15 cellular contexts compared by ENCODE assay signal in the genomic region with DNA sequence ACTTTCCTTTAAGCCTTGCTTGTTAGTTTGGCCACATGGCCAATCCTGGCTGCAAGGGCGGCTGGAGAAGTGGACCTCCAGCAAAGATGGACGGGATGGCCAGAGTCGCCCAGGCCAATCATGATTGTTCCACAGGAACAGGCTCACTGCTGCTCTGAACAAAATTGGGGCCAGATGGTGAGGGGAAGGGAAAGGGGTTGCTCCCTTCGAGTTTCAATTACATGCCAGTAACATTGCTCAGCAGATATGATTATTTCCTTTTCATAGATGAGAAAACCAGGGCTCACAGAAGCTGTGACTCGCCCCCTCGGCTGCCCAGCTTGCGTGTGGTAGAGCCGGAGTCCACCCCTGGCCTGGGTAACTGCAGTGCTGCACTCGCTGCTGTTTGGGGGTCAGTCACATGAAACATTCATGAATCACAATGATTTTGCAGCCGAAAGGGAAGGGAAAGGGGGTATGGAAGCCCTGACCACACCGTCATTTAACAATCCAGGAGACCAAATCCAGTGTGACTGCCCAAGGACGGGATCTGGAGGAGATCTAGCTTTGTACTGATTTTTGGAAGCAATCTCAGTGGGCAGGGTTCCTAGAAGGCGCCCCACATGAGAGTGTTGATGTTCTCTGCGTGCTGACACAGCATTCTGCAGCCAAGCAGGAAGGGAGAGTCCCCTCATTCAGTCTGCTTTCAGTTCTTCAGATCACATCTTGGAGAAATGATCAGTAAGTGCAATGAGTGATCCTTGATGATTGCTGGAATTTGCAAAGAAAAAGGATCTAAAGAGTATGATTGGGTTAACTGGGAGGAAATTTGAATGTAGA.
DNase-seq lines count a peak whose midpoint lies in the region; ATAC-seq and TF ChIP-seq lines count a peak whose summit lies in the region.
"Had no signal": no experiment of that assay in that cellular context is flagged by ENCODE, and none has a peak within 500 bp of the region (broad histone marks: within the 10 kb centered on the region; RNA-seq: fewer than 3 reads in every experiment).

No MANE protein-coding gene starts in this region.

- no peak overlapping the region for H3K27ac Mint-ChIP-seq in stimulated activated naive B cell treated with anti-CD40 and anti-IgM and Interleukin-4, amounts not matched to agents 10 μg/mL and 1 μg/mL and 100 μg/mL, for 72 hours
- H3K27ac Mint-ChIP-seq in activated T-helper 1 cell treated with anti-CD3 and anti-CD28 coated beads, Interleukin-12 subunit alpha, Interleukin-12 subunit beta, Interleukin-2, Interleukin-4 antibody, amounts not matched to agents 30 ng/mL and 10 ng/mL and 1 ng/mL, durations not matched to agents 14 hours and 24 hours and 36 hours = no peak overlapping the region
- H3K27ac Mint-ChIP-seq: memory B cell had no signal

- no peaks in the 10 kb centered on the region for H3K27me3 ChIP-seq in SK-N-SH (ENCODE audit: insufficient read depth)
- no peaks in the 10 kb centered on the region for H3K27me3 ChIP-seq in A673 (replicated peaks; ENCODE audit: insufficient read depth, low read depth, low read length, poor library complexity)
- H3K27me3 ChIP-seq: tibial nerve had no signal

- H3K79me2 ChIP-seq in SK-N-SH (ENCODE audit: insufficient read depth) = no peaks in the 10 kb centered on the region

- no peak for TF ChIP-seq RAD21 in SK-N-SH (IDR thresholded peaks at IDR 0.05; ENCODE audit: low read length)

- H3K36me3 Mint-ChIP-seq in stimulated activated naive B cell treated with anti-CD40 and anti-IgM and Interleukin-4, amounts not matched to agents 10 μg/mL and 1 μg/mL and 100 μg/mL, for 72 hours = peaks cover 0 to 4% of the 10 kb centered on the region in 2 donors
- no peaks in the 10 kb centered on the region for H3K36me3 Mint-ChIP-seq in activated T-helper 1 cell treated with anti-CD3 and anti-CD28 coated beads, Interleukin-12 subunit alpha, Interleukin-12 subunit beta, Interleukin-2, Interleukin-4 antibody, amounts not matched to agents 30 ng/mL and 10 ng/mL and 1 ng/mL, durations not matched to agents 14 hours and 24 hours and 36 hours (ENCODE audit: low read depth)

- intact Hi-C loops in A673 (cut with micrococcal nuclease; ENCODE audit: unreplicated experiment) = no loop called here
- intact Hi-C loops in activated T-helper 1 cell treated with anti-CD3 and anti-CD28 coated beads, Interleukin-12 subunit alpha, Interleukin-12 subunit beta, Interleukin-2, Interleukin-4 antibody, amounts not matched to agents 30 ng/mL and 10 ng/mL and 1 ng/mL, durations not matched to agents 14 hours and 24 hours and 36 hours (cut with micrococcal nuclease) = no loop called here

- H3K4me2 ChIP-seq in SK-N-SH = no peak overlapping the region

- H3K36me3 ChIP-seq in SK-N-SH (replicated peaks in 1 of 2; ENCODE audit: control insufficient read depth in 1 of 2, insufficient read depth in 2 of 2, low read length in 1 of 2) = no peaks in the 10 kb centered on the region
- no peaks in the 10 kb centered on the region for H3K36me3 ChIP-seq in A673 (ENCODE audit: insufficient read depth, low read length, poor library complexity, severe bottlenecking)
- H3K36me3 ChIP-seq: tibial nerve had no signal

- 31% methylated on average over 13 of the region's 14 CpGs for WGBS in SK-N-SH (ENCODE audit: low lambda C conversion rate)

- H4K20me1 ChIP-seq in SK-N-SH (ENCODE audit: insufficient read depth) = no peaks in the 10 kb centered on the region

- no peaks in the 10 kb centered on the region for H3K9me3 ChIP-seq in SK-N-SH
- H3K9me3 ChIP-seq in A673 (ENCODE audit: low read depth, low read length, poor library complexity, severe bottlenecking) = no peaks in the 10 kb centered on the region

- H2AFZ ChIP-seq in SK-N-SH (ENCODE audit: low read depth) = no peak overlapping the region

- BruUV-seq in A673 (replicated peaks; lab: Mats Ljungman, UMichigan) = no TSS peak

- H3K9me3 Mint-ChIP-seq in stimulated activated naive B cell treated with anti-CD40 and anti-IgM and Interleukin-4, amounts not matched to agents 10 μg/mL and 1 μg/mL and 100 μg/mL, for 72 hours = peaks cover 0 to 7% of the 10 kb centered on the region in 2 donors
- peaks cover 3% of the 10 kb centered on the region for H3K9me3 Mint-ChIP-seq in activated T-helper 1 cell treated with anti-CD3 and anti-CD28 coated beads, Interleukin-12 subunit alpha, Interleukin-12 subunit beta, Interleukin-2, Interleukin-4 antibody, amounts not matched to agents 30 ng/mL and 10 ng/mL and 1 ng/mL, durations not matched to agents 14 hours and 24 hours and 36 hours

- H3K27me3 Mint-ChIP-seq in stimulated activated naive B cell treated with anti-CD40 and anti-IgM and Interleukin-4, amounts not matched to agents 10 μg/mL and 1 μg/mL and 100 μg/mL, for 72 hours = peaks cover 4 to 7% of the 10 kb centered on the region in 2 donors
- H3K27me3 Mint-ChIP-seq in activated T-helper 1 cell treated with anti-CD3 and anti-CD28 coated beads, Interleukin-12 subunit alpha, Interleukin-12 subunit beta, Interleukin-2, Interleukin-4 antibody, amounts not matched to agents 30 ng/mL and 10 ng/mL and 1 ng/mL, durations not matched to agents 14 hours and 24 hours and 36 hours (ENCODE audit: insufficient read depth) = no peaks in the 10 kb centered on the region
- H3K27me3 Mint-ChIP-seq: CD4-positive, CD25-positive, alpha-beta regulatory T cell had no signal

- H3F3A ChIP-seq in SK-N-SH (replicated peaks; ENCODE audit: insufficient read depth) = no peaks in the 10 kb centered on the region

- TF ChIP-seq EP300 in SK-N-SH (IDR thresholded peaks at IDR 0.05; ENCODE audit: borderline replicate concordance in 1 of 2, low read depth in 1 of 2, low read length in 1 of 2) = no peak; a peak in 1 of 4 replicates

- peaks cover 3 to 7% of the 10 kb centered on the region in 2 donors for H3K4me1 Mint-ChIP-seq in stimulated activated naive B cell treated with anti-CD40 and anti-IgM and Interleukin-4, amounts not matched to agents 10 μg/mL and 1 μg/mL and 100 μg/mL, for 72 hours
- no peaks in the 10 kb centered on the region for H3K4me1 Mint-ChIP-seq in activated T-helper 1 cell treated with anti-CD3 and anti-CD28 coated beads, Interleukin-12 subunit alpha, Interleukin-12 subunit beta, Interleukin-2, Interleukin-4 antibody, amounts not matched to agents 30 ng/mL and 10 ng/mL and 1 ng/mL, durations not matched to agents 14 hours and 24 hours and 36 hours (ENCODE audit: low read depth)

- POLR2A ChIA-PET in SK-N-SH (lab: Yijun Ruan, JAX) (no interaction called here), A673 (lab: Charles Lee; ENCODE audit: low non-redundant PET) (no interaction called here)

- no peak overlapping the region for H3K9ac ChIP-seq in SK-N-SH

- no peak overlapping the region for H3K27ac ChIP-seq in SK-N-SH (ENCODE audit: low read depth in 2 of 2, low read length in 1 of 2)
- H3K27ac ChIP-seq in A673 (ENCODE audit: low read depth, low read length, poor library complexity, severe bottlenecking) = no peak overlapping the region
- H3K27ac ChIP-seq: tibial nerve had no signal

- H3K9me2 ChIP-seq in SK-N-SH = no peaks in the 10 kb centered on the region

- H3K4me3 ChIP-seq in SK-N-SH (ENCODE audit: low read depth in 2 of 2, low read length in 1 of 2) = no peak overlapping the region
- peak overlapping the region; percentile 13 to 37 for H3K4me3 ChIP-seq in foreskin fibroblast (ENCODE audit: low read depth in 1 of 2, low read length in 2 of 2)
- no peak overlapping the region for H3K4me3 ChIP-seq in A673 (ENCODE audit: low read depth, low read length, poor library complexity, severe bottlenecking)
- H3K4me3 ChIP-seq: tibial nerve had no signal

- H3K4me1 ChIP-seq in SK-N-SH (ENCODE audit: control insufficient read depth in 1 of 2, insufficient read depth in 2 of 2, low read depth in 1 of 2, low read length in 1 of 2) (peaks cover 0 to 33% of the 10 kb centered on the region in 2 experiments; a peak in 2 of 4 replicates), A673 (ENCODE audit: insufficient read depth, low read length, poor library complexity, severe bottlenecking) (no peaks in the 10 kb centered on the region)
- H3K4me1 ChIP-seq: tibial nerve had no signal

- CTCF ChIA-PET in SK-N-SH (lab: Yijun Ruan, JAX) (interaction anchor here (1.0 to 1.8 kb wide), 6 partner anchors 17 to 104 kb away, joined by 3 to 10 read pairs (median 4); no protein-coding TSS in a partner anchor), A673 (lab: Charles Lee) (interaction anchor here (0.7 kb wide), 1 partner anchor 509 kb away, joined by 3 read pairs; no protein-coding TSS in a partner anchor)

- no peak for TF ChIP-seq CTCF in SK-N-SH (IDR thresholded peaks at IDR 0.05)
- TF ChIP-seq CTCF in foreskin fibroblast (IDR thresholded peaks at IDR 0.05; ENCODE audit: low read depth, low read length) = no peak
- TF ChIP-seq CTCF in A673 (conservative IDR thresholded peaks at IDR 0.05; ENCODE audit: low read depth, low read length) = no peak

- DNase-seq in Daoy (ENCODE audit: low read depth) (peak; percentile 52), SK-N-SH (peak; percentile 41), foreskin fibroblast (peak; percentile 62 to 84), HT-29 (ENCODE audit: low spot score) (no peak), A673 (ENCODE audit: low spot score) (no peak)
- no peak for DNase-seq in stimulated activated naive B cell treated with anti-CD40 and anti-IgM and Interleukin-4, amounts not matched to agents 10 μg/mL and 1 μg/mL and 100 μg/mL, for 72 hours
- no peak for DNase-seq in activated T-helper 1 cell treated with anti-CD3 and anti-CD28 coated beads, Interleukin-12 subunit alpha, Interleukin-12 subunit beta, Interleukin-2, Interleukin-4 antibody, amounts not matched to agents 30 ng/mL and 10 ng/mL and 1 ng/mL, durations not matched to agents 14 hours and 24 hours and 36 hours (ENCODE audit: low spot score)
- DNase-seq: amniotic stem cell; CD4-positive, CD25-positive, alpha-beta regulatory T cell; NCI-H1436 treated with DMSO at 0.1 percent for 48 hours; NCI-H446; stimulated activated CD4-positive, alpha-beta T cell treated with anti-CD3 and anti-CD28 coated beads, Interleukin-4, amount 100 ng/mL, for 4 hours had no signal

- peak; percentile 43 to 62 for ATAC-seq in stimulated activated naive B cell treated with anti-CD40 and anti-IgM and Interleukin-4, amounts not matched to agents 10 μg/mL and 1 μg/mL and 100 μg/mL, for 72 hours (replicated peaks)
- no peak for ATAC-seq in GM19463 (IDR thresholded peaks at IDR 0.05; ENCODE audit: unreplicated experiment)

- H3K4me3 Mint-ChIP-seq in stimulated activated naive B cell treated with anti-CD40 and anti-IgM and Interleukin-4, amounts not matched to agents 10 μg/mL and 1 μg/mL and 100 μg/mL, for 72 hours = no peak overlapping the region
- no peak overlapping the region for H3K4me3 Mint-ChIP-seq in activated T-helper 1 cell treated with anti-CD3 and anti-CD28 coated beads, Interleukin-12 subunit alpha, Interleukin-12 subunit beta, Interleukin-2, Interleukin-4 antibody, amounts not matched to agents 30 ng/mL and 10 ng/mL and 1 ng/mL, durations not matched to agents 14 hours and 24 hours and 36 hours
- H3K4me3 Mint-ChIP-seq: CD4-positive, CD25-positive, alpha-beta regulatory T cell; memory B cell had no signal

TF ChIP-seq in SK-N-SH, 30 proteins besides CTCF, POLR2A, EP300 and RAD21 (continues in another document):
- TF ChIP-seq MXI1 (IDR thresholded peaks at IDR 0.05; ENCODE audit: low read depth, low read length) = no peak
- TF ChIP-seq, protein P1, sequence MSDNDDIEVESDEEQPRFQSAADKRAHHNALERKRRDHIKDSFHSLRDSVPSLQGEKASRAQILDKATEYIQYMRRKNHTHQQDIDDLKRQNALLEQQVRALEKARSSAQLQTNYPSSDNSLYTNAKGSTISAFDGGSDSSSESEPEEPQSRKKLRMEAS (IDR thresholded peaks at IDR 0.05; ENCODE audit: low read depth) = peak; percentile 27; the same call in 1 of the 2 replicates

Comparison
In these comparisons a context has a peak if more than half of its experiments do, and no peak if none do; other contexts are left out.
1. DNase-seq: peak in Daoy (single experiment), SK-N-SH (single experiment) and foreskin fibroblast (2 of 2); none in stimulated activated naive B cell treated with anti-CD40 and anti-IgM and Interleukin-4, amounts not matched to agents 10 μg/mL and 1 μg/mL and 100 μg/mL, for 72 hours (single experiment), HT-29 (single experiment), A673 (single experiment) and activated T-helper 1 cell treated with anti-CD3 and anti-CD28 coated beads, Interleukin-12 subunit alpha, Interleukin-12 subunit beta, Interleukin-2, Interleukin-4 antibody, amounts not matched to agents 30 ng/mL and 10 ng/mL and 1 ng/mL, durations not matched to agents 14 hours and 24 hours and 36 hours (single experiment).
2. H3K4me3 ChIP-seq: peak in foreskin fibroblast (2 of 2); none in SK-N-SH (0 of 2) and A673 (single experiment).